ENCODE assay signal across 8 cellular contexts in the genomic region with DNA sequence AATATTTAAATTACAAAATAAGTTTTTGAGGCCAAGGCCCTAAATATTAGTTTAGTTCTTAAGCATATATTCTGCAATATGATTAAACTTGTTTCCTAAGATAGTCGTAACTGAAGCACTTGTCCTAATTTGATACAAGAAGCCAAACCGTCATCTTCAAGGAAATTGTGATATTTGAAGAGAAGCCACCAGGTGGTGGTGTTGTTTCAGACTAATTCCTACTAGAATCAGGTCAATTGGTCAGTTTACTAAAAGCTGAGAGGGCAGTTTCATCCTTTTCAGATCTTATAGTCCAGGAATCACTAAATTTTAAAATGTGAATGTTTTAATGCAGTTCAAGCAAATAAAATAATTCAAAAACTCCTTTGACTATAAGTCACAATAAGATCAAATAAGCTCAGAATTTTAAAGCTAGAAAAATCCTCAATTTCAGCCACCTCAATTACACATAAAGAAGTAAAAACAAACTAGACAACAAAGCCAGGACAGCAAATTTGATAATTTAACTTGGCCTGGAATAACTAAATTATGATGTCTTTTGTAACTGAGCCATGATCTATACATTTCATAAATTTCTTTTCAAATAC. TPM values are rescaled to one million over a fixed set of nuclear protein-coding genes. Genes with fewer than 3 reads are reported as not detected.
DNase-seq lines count a peak whose midpoint lies in the region; ATAC-seq and FAIRE-seq lines count a peak whose summit lies in the region.

No MANE protein-coding gene starts in this region.

- ATAC-seq in GM21390 (IDR thresholded peaks at IDR 0.05; ENCODE audit: unreplicated experiment): peak; percentile 85
- no peak for ATAC-seq in HG02678 (IDR thresholded peaks at IDR 0.05; ENCODE audit: unreplicated experiment)
- no peak for ATAC-seq in HG03521 (IDR thresholded peaks at IDR 0.05; ENCODE audit: unreplicated experiment)

- peak; percentile 65 for DNase-seq in DMS79 treated with DMSO at 0.1 percent for 48 hours (lab: John Stamatoyannopoulos, UW)
- DNase-seq in NCI-H2029 treated with DMSO at 0.1 percent for 48 hours (lab: John Stamatoyannopoulos, UW): peak; percentile 73
- DNase-seq in frontal cortex (ENCODE audit: low spot score in 2 of 2): peak; percentile 18 to 37
- DNase-seq in renal cortical epithelial cell (ENCODE audit: low read depth): peak; percentile 71

- FAIRE-seq in TTC549 (lab: Jason Lieb, UNC) (peak; percentile 94), frontal cortex (lab: Jason Lieb, UNC) (peak; percentile 62)

RNA-seq across cellular contexts. Expression of a gene that starts 7.1 kb away (rescaled TPM):
- 37.1 TPM for total RNA-seq in frontal cortex
- 112 and 213 TPM in 2 replicates for total RNA-seq in renal cortical epithelial cell
